8 cellular contexts compared by ENCODE assay signal in genomic region chr5:135391123-135391868, GRCh38. TPM values are rescaled to one million over a fixed set of nuclear protein-coding genes. Genes with fewer than 3 reads are reported as not detected.
DNase-seq lines count a peak whose midpoint lies in the region; ATAC-seq and TF ChIP-seq lines count a peak whose summit lies in the region.
"Had no signal": no experiment of that assay in that cellular context is flagged by ENCODE, and none has a peak within 500 bp of the region (broad histone marks: within the 10 kb centered on the region; RNA-seq: fewer than 3 reads in every experiment).

No MANE protein-coding gene starts in this region.

- no peak for TF ChIP-seq CTCF in RWPE2 (IDR thresholded peaks at IDR 0.05; ENCODE audit: poor library complexity, severe bottlenecking)
- no peak for TF ChIP-seq CTCF in fibroblast of villous mesenchyme (IDR thresholded peaks at IDR 0.05; ENCODE audit: insufficient read depth, low read depth, low read length)
- TF ChIP-seq CTCF in sigmoid colon (IDR thresholded peaks at IDR 0.05): no peak

- WGBS in sigmoid colon, 2 donors: 86 to 89% methylated on average over 6 of the region's 6 CpGs

- H3K4me3 ChIP-seq in RWPE2 (ENCODE audit: severe bottlenecking): no peak overlapping the region
- H3K4me3 ChIP-seq in fibroblast of villous mesenchyme (ENCODE audit: low read depth, low read length): no peak overlapping the region
- no peak overlapping the region for H3K4me3 ChIP-seq in sigmoid colon
- no peak overlapping the region for H3K4me3 ChIP-seq in H7 (ENCODE audit: insufficient read depth, low read depth, low read length)

- H3K4me1 ChIP-seq in RWPE2 (ENCODE audit: insufficient read depth, poor library complexity, severe bottlenecking) (peaks cover 55% of the 10 kb centered on the region), sigmoid colon (peaks cover 0 to 82% (median 71%) of the 10 kb centered on the region in 4 donors)

- intact Hi-C loops in sigmoid colon (cut with DNase I): no loop called here

- no peak for TF ChIP-seq POLR2A in sigmoid colon (IDR thresholded peaks at IDR 0.05)

- H3K9me3 ChIP-seq in RWPE2 (ENCODE audit: severe bottlenecking): no peaks in the 10 kb centered on the region
- no peaks in the 10 kb centered on the region for H3K9me3 ChIP-seq in sigmoid colon

- ATAC-seq in RWPE2 (ENCODE audit: low read depth) (peak; percentile 11; the same call in 2 of the 3 replicates), GM21528 (IDR thresholded peaks at IDR 0.05; ENCODE audit: low FRiP score, unreplicated experiment) (no peak)

- no peak for TF ChIP-seq EP300 in sigmoid colon (IDR thresholded peaks at IDR 0.05)

- H3K36me3 ChIP-seq in RWPE2 (ENCODE audit: low read depth): peaks cover 57% of the 10 kb centered on the region
- peaks cover 0 to 37% (median 7%) of the 10 kb centered on the region in 4 donors for H3K36me3 ChIP-seq in sigmoid colon
- peaks cover 2% of the 10 kb centered on the region for H3K36me3 ChIP-seq in H7 (replicated peaks; ENCODE audit: control insufficient read depth, insufficient read depth, low read length)

- peak; percentile 86 for DNase-seq in ELR (ENCODE audit: low read depth)
- DNase-seq in RWPE2 (ENCODE audit: low spot score): no peak
- peak; percentile 85 for DNase-seq in fibroblast of villous mesenchyme (ENCODE audit: low read depth)
- DNase-seq in sigmoid colon: no peak
- DNase-seq in H7: no peak
- no peak for DNase-seq in NCI-H1048 (lab: John Stamatoyannopoulos, UW)

- H3K27ac ChIP-seq in RWPE2 (ENCODE audit: poor library complexity, severe bottlenecking) (peak overlapping the region; percentile 96), sigmoid colon (peak overlapping the region; percentile 4 to 43 (median 23))

- no peaks in the 10 kb centered on the region for H3K27me3 ChIP-seq in RWPE2 (ENCODE audit: insufficient read depth, poor library complexity, severe bottlenecking)
- H3K27me3 ChIP-seq in sigmoid colon: no peaks in the 10 kb centered on the region
- peaks cover 2% of the 10 kb centered on the region; the same call in 1 of the 2 replicates for H3K27me3 ChIP-seq in H7 (ENCODE audit: control insufficient read depth, insufficient read depth, low read length)

RNA-seq across cellular contexts. Expression of gene MACROH2A1, which starts 7.7 kb away (rescaled TPM):
- total RNA-seq in fibroblast of villous mesenchyme: 161 and 171 TPM in 2 replicates
- 100 to 1,000 TPM; 153 to 191 (median 179) TPM for total RNA-seq in sigmoid colon
- polyA plus RNA-seq in sigmoid colon: 100 to 1,000 TPM; 123 to 202 (median 175) TPM
- total RNA-seq in H7 (2014; rRNA removed; shearing (Covaris generic)): 202 and 322 TPM in 2 replicates

RNA-seq across cellular contexts. Expression of gene DCANP1, which starts 55.9 kb away (rescaled TPM):
- total RNA-seq in fibroblast of villous mesenchyme: not detected in 2 replicates
- not detected for total RNA-seq in sigmoid colon
- under 1 TPM in 2 of 3 donors, not detected in 1; 0.13 to 0.46 TPM for polyA plus RNA-seq in sigmoid colon
- total RNA-seq in H7 (2014; rRNA removed; shearing (Covaris generic)): not detected in 2 replicates
- total RNA-seq: lower leg skin had no signal

Comparison
In these comparisons a context has a peak if more than half of its experiments do, and no peak if none do; other contexts are left out.
1. DNase-seq: peak in ELR (single experiment) and fibroblast of villous mesenchyme (single experiment); none in RWPE2 (single experiment), sigmoid colon (single experiment), H7 (single experiment) and NCI-H1048 (single experiment).